ENCODE assay signal across 13 cellular contexts in the genomic region with DNA sequence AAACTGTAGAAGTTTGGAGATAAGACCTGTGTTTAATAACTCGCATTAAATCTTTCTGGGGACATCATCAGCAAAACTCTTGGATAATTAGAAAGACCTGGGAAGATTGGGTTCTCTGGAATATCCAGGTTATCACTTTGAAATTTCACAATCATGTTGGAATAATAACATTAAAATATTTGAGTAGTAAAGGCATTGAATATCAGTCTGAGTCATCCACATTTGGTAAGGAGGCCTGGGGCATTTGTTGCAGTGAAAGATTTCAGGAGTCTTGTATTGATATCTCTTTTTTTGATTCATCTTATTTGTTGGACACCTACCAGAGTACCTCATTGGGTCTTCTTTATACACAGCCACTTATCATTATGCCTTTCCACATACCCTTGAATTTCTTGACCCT.
A peak's percentile ranks its signal among the peaks of the same experiment; 100 is the strongest.
DNase-seq lines count a peak whose midpoint lies in the region; ATAC-seq and TF ChIP-seq lines count a peak whose summit lies in the region.
"Had no signal": no experiment of that assay in that cellular context is flagged by ENCODE, and none has a peak within 500 bp of the region (broad histone marks: within the 10 kb centered on the region; RNA-seq: fewer than 3 reads in every experiment).

No MANE protein-coding gene starts in this region.

- no peak overlapping the region for H3K4me3 ChIP-seq in fibroblast of mammary gland (ENCODE audit: control insufficient read depth, low read depth, low read length)
- no peak overlapping the region for H3K4me3 ChIP-seq in thyroid gland (replicated peaks in 1 of 3)
- H3K4me3 ChIP-seq: left lung, ovary had no signal

- H3K9me3 Mint-ChIP-seq in activated T-cell treated with anti-CD3 and anti-CD28 coated beads, Interleukin-2, amount 50 U/mL, for 24 hours, result no peaks in the 10 kb centered on the region
- peaks cover 1% of the 10 kb centered on the region for H3K9me3 Mint-ChIP-seq in activated CD8-positive, alpha-beta T cell treated with anti-CD3 and anti-CD28 coated beads for 36 hours

- POLR2A ChIA-PET in activated CD8-positive, alpha-beta T cell treated with anti-CD3 and anti-CD28 coated beads for 36 hours (lab: Charles Lee), result interaction anchor here (1.3 kb wide), 1 partner anchor 68 kb away, joined by 4 read pairs; no protein-coding TSS in a partner anchor

- TF ChIP-seq POLR2A in thyroid gland (IDR thresholded peaks at IDR 0.05), result no peak

- H3K27ac Mint-ChIP-seq in activated T-cell treated with anti-CD3 and anti-CD28 coated beads, Interleukin-2, amount 50 U/mL, for 24 hours, result peak overlapping the region; percentile 82
- H3K27ac Mint-ChIP-seq in activated CD8-positive, alpha-beta T cell treated with anti-CD3 and anti-CD28 coated beads for 36 hours, result peak overlapping the region; percentile 87

- 96 to 98% methylated on average over 1 of the region's 1 CpG for WGBS in thyroid gland, 2 donors

- H3K36me3 Mint-ChIP-seq in activated T-cell treated with anti-CD3 and anti-CD28 coated beads, Interleukin-2, amount 50 U/mL, for 24 hours (ENCODE audit: low read depth), result peaks cover 9% of the 10 kb centered on the region
- peaks cover 7% of the 10 kb centered on the region for H3K36me3 Mint-ChIP-seq in activated CD8-positive, alpha-beta T cell treated with anti-CD3 and anti-CD28 coated beads for 36 hours (ENCODE audit: low read depth)

- intact Hi-C loops in activated CD8-positive, alpha-beta T cell treated with anti-CD3 and anti-CD28 coated beads for 36 hours (cut with micrococcal nuclease), result loop anchor here (1.0 to 10.0 kb wide), 2 partner anchors 68 to 354 kb away; a partner anchor contains a TSS
- intact Hi-C loops in thyroid gland (cut with DNase I), result no loop called here

- H3K9me3 ChIP-seq in thyroid gland, result no peaks in the 10 kb centered on the region
- H3K9me3 ChIP-seq: left lung, ovary had no signal

- peak overlapping the region; percentile 49 to 79 (median 61) for H3K27ac ChIP-seq in thyroid gland
- H3K27ac ChIP-seq: ovary had no signal

- H3K27me3 Mint-ChIP-seq in activated T-cell treated with anti-CD3 and anti-CD28 coated beads, Interleukin-2, amount 50 U/mL, for 24 hours, result no peaks in the 10 kb centered on the region
- no peaks in the 10 kb centered on the region for H3K27me3 Mint-ChIP-seq in activated CD8-positive, alpha-beta T cell treated with anti-CD3 and anti-CD28 coated beads for 36 hours

- TF ChIP-seq CTCF in activated CD8-positive, alpha-beta T cell treated with anti-CD3 and anti-CD28 coated beads for 36 hours (IDR thresholded peaks at IDR 0.05), result no peak
- TF ChIP-seq CTCF in fibroblast of mammary gland (conservative IDR thresholded peaks at IDR 0.05; ENCODE audit: control insufficient read depth, insufficient read depth, low read depth, low read length) (no peak), thyroid gland (IDR thresholded peaks at IDR 0.05) (no peak)

- peaks cover 35 to 52% of the 10 kb centered on the region in 2 donors for H3K4me1 ChIP-seq in thyroid gland

- H3K27me3 ChIP-seq in thyroid gland, result no peaks in the 10 kb centered on the region
- H3K27me3 ChIP-seq: left lung, ovary had no signal

- CTCF ChIA-PET in activated CD8-positive, alpha-beta T cell treated with anti-CD3 and anti-CD28 coated beads for 36 hours (lab: Charles Lee), result interaction anchor here (0.9 to 4.7 kb wide), 4 partner anchors 23 to 204 kb away, joined by 3 to 135 read pairs (median 22); no protein-coding TSS in a partner anchor

- peaks cover 21% of the 10 kb centered on the region for H3K4me1 Mint-ChIP-seq in activated T-cell treated with anti-CD3 and anti-CD28 coated beads, Interleukin-2, amount 50 U/mL, for 24 hours (ENCODE audit: low read depth)
- H3K4me1 Mint-ChIP-seq in activated CD8-positive, alpha-beta T cell treated with anti-CD3 and anti-CD28 coated beads for 36 hours (ENCODE audit: low read depth), result peaks cover 19% of the 10 kb centered on the region

- DNase-seq in activated T-cell treated with anti-CD3 and anti-CD28 coated beads, Interleukin-2, amount 50 U/mL, for 24 hours, result no peak
- DNase-seq in activated T-cell treated with anti-CD3 and anti-CD28 coated beads, Interleukin-2, amount 50 U/mL, for 48 hours, result no peak
- no peak for DNase-seq in activated CD8-positive, alpha-beta T cell treated with anti-CD3 and anti-CD28 coated beads for 36 hours
- peak; percentile 57 for DNase-seq in fibroblast of mammary gland (ENCODE audit: low read depth)
- DNase-seq in thyroid gland, result no peak
- no peak for DNase-seq in NCI-H2081 treated with DMSO at 0.1 percent for 48 hours (lab: John Stamatoyannopoulos, UW)
- DNase-seq: ACHN; left lung; stimulated activated CD4-positive, alpha-beta T cell treated with anti-CD3 and anti-CD28 coated beads, Interleukin-1b, Interleukin-23, amount 100 ng/mL, for 48 hours had no signal

- H3K36me3 ChIP-seq in thyroid gland, result peaks cover 0 to 3% of the 10 kb centered on the region in 2 donors
- H3K36me3 ChIP-seq: left lung, ovary had no signal

- ATAC-seq in activated CD8-positive, alpha-beta T cell treated with anti-CD3 and anti-CD28 coated beads for 36 hours, result no peak
- ATAC-seq in GM21825 (IDR thresholded peaks at IDR 0.05; ENCODE audit: unreplicated experiment), result no peak
- ATAC-seq in HG02852 (IDR thresholded peaks at IDR 0.05; ENCODE audit: unreplicated experiment), result no peak
- ATAC-seq: HepG2 had no signal

- H3K4me3 Mint-ChIP-seq in activated T-cell treated with anti-CD3 and anti-CD28 coated beads, Interleukin-2, amount 50 U/mL, for 24 hours, result no peak overlapping the region
- no peak overlapping the region for H3K4me3 Mint-ChIP-seq in activated CD8-positive, alpha-beta T cell treated with anti-CD3 and anti-CD28 coated beads for 36 hours
